Comparison of ENCODE assay signal across 33 cellular contexts in genomic region chr10:90917231-90917967, GRCh38. TPM values are rescaled to one million over a fixed set of nuclear protein-coding genes. Genes with fewer than 3 reads are reported as not detected.
DNase-seq lines count a peak whose midpoint lies in the region; ATAC-seq and TF ChIP-seq lines count a peak whose summit lies in the region.
"Had no signal": no experiment of that assay in that cellular context is flagged by ENCODE, and none has a peak within 500 bp of the region (broad histone marks: within the 10 kb centered on the region; RNA-seq: fewer than 3 reads in every experiment).

No MANE protein-coding gene starts in this region.

- H3K4me1 Mint-ChIP-seq in GM23338 (peaks cover under 1% of the 10 kb centered on the region), progenitor cell of endocrine pancreas (ENCODE audit: low read depth) (peaks cover 32% of the 10 kb centered on the region)
- H3K4me1 Mint-ChIP-seq: activated CD4-positive, alpha-beta T cell treated with anti-CD3 and anti-CD28 coated beads, Interleukin-2, amount 10 ng/mL, durations not matched to agents 7 days and 5 days; activated CD8-positive, alpha-beta memory T cell treated with anti-CD3 and anti-CD28 coated beads, Interleukin-2, amount 10 ng/mL, durations not matched to agents 7 days and 5 days; activated naive CD4-positive, alpha-beta T cell treated with anti-CD3 and anti-CD28 coated beads, Interleukin-2, amount 50 U/mL, for 24 hours had no signal

- H3K79me2 ChIP-seq in GM23338 (replicated peaks; ENCODE audit: insufficient read depth), result no peaks in the 10 kb centered on the region

- H3K27ac ChIP-seq in right atrium auricular region, result peak overlapping the region; percentile 83 to 85
- H3K27ac ChIP-seq in GM23338 (ENCODE audit: low read depth), result no peak overlapping the region
- H3K27ac ChIP-seq in ascending aorta, result no peak overlapping the region
- H3K27ac ChIP-seq: BLaER1 treated with 17β-estradiol and CSF1 and Interleukin-3, amounts not matched to agents 10 nM and 100 nM; esophagus squamous epithelium; gastroesophageal sphincter; KMS-11; lower lobe of right lung; neutrophil; prostate gland; spleen; uterus had no signal

- no peak for TF ChIP-seq CTCF in right atrium auricular region (IDR thresholded peaks at IDR 0.05)
- TF ChIP-seq CTCF in GM23338 (conservative IDR thresholded peaks at IDR 0.05; ENCODE audit: low read depth in 2 of 2), result no peak
- no peak for TF ChIP-seq CTCF in ascending aorta (IDR thresholded peaks at IDR 0.05)
- TF ChIP-seq CTCF in progenitor cell of endocrine pancreas (IDR thresholded peaks at IDR 0.05; ENCODE audit: unreplicated experiment), result no peak

- H3K4me2 ChIP-seq in GM23338, result no peak overlapping the region
- H3K4me2 ChIP-seq: KMS-11 had no signal

- H3K9me3 Mint-ChIP-seq in GM23338, result peaks cover 3% of the 10 kb centered on the region; the same call in 1 of the 3 replicates
- no peaks in the 10 kb centered on the region for H3K9me3 Mint-ChIP-seq in progenitor cell of endocrine pancreas (ENCODE audit: low read depth)
- H3K9me3 Mint-ChIP-seq: activated CD4-positive, alpha-beta T cell treated with anti-CD3 and anti-CD28 coated beads, Interleukin-2, amount 10 ng/mL, durations not matched to agents 7 days and 5 days; activated naive CD4-positive, alpha-beta T cell treated with anti-CD3 and anti-CD28 coated beads, Interleukin-2, amount 50 U/mL, for 24 hours; T-helper 2 cell treated with Interferon-gamma antibody and Interleukin-4, amounts not matched to agents 5 μg/mL and 100 μg/mL, for 36 hours had no signal

- H3K4me3 Mint-ChIP-seq in GM23338, result no peak overlapping the region
- H3K4me3 Mint-ChIP-seq in progenitor cell of endocrine pancreas (ENCODE audit: low read depth), result no peak overlapping the region
- H3K4me3 Mint-ChIP-seq: activated CD4-positive, alpha-beta T cell treated with anti-CD3 and anti-CD28 coated beads, Interleukin-2, amount 10 ng/mL, durations not matched to agents 7 days and 5 days; activated CD8-positive, alpha-beta memory T cell treated with anti-CD3 and anti-CD28 coated beads, Interleukin-2, amount 10 ng/mL, durations not matched to agents 7 days and 5 days; activated naive CD4-positive, alpha-beta T cell treated with anti-CD3 and anti-CD28 coated beads, Interleukin-2, amount 50 U/mL, for 24 hours; stimulated activated naive B cell treated with anti-CD40 and anti-IgM and Interleukin-4, amounts not matched to agents 10 μg/mL and 1 μg/mL and 100 μg/mL, for 72 hours; T-helper 2 cell treated with Interferon-gamma antibody and Interleukin-4, amounts not matched to agents 5 μg/mL and 100 μg/mL, for 36 hours had no signal

- H3K9me3 ChIP-seq in right atrium auricular region (no peaks in the 10 kb centered on the region), ascending aorta (no peaks in the 10 kb centered on the region)
- H3K9me3 ChIP-seq: BLaER1 treated with 17β-estradiol and CSF1 and Interleukin-3, amounts not matched to agents 10 nM and 100 nM; esophagus squamous epithelium; gastroesophageal sphincter; lower lobe of right lung; neutrophil; prostate gland; spleen; uterus had no signal

- H4K20me1 ChIP-seq in GM23338 (replicated peaks; ENCODE audit: insufficient read depth), result peaks cover 22% of the 10 kb centered on the region; the same call in 1 of the 2 replicates
- H4K20me1 ChIP-seq: BLaER1 treated with 17β-estradiol and CSF1 and Interleukin-3, amounts not matched to agents 10 nM and 100 nM had no signal

- H3K36me3 Mint-ChIP-seq in GM23338 (ENCODE audit: low read depth), result no peaks in the 10 kb centered on the region
- peaks cover 11% of the 10 kb centered on the region for H3K36me3 Mint-ChIP-seq in progenitor cell of endocrine pancreas (ENCODE audit: insufficient read depth)
- H3K36me3 Mint-ChIP-seq: activated CD8-positive, alpha-beta memory T cell treated with anti-CD3 and anti-CD28 coated beads, Interleukin-2, amount 10 ng/mL, durations not matched to agents 7 days and 5 days; activated naive CD4-positive, alpha-beta T cell treated with anti-CD3 and anti-CD28 coated beads, Interleukin-2, amount 50 U/mL, for 24 hours had no signal

- DNase-seq in right atrium auricular region (ENCODE audit: low spot score) (no peak), left cardiac atrium (no peak), astrocyte of the hippocampus (ENCODE audit: low read depth, low spot score) (peak; percentile 28), lung microvascular endothelial cell (ENCODE audit: low read depth in 2 of 2) (peak; percentile 58 to 87), GM23338 (ENCODE audit: low spot score) (no peak), retina (no peak), ascending aorta (ENCODE audit: low spot score in 2 of 2) (no peak), progenitor cell of endocrine pancreas (ENCODE audit: low spot score, unreplicated experiment) (no peak)
- DNase-seq: activated CD4-positive, alpha-beta T cell treated with anti-CD3 and anti-CD28 coated beads, Interleukin-2, amount 10 ng/mL, durations not matched to agents 7 days and 5 days; activated CD8-positive, alpha-beta memory T cell treated with anti-CD3 and anti-CD28 coated beads, Interleukin-2, amount 10 ng/mL, durations not matched to agents 7 days and 5 days; aorta; DMS79 treated with DMSO at 0.1 percent for 48 hours; effector CD4-positive, alpha-beta T cell; esophagus squamous epithelium; islet precursor cell; lower lobe of right lung; NCI-H2171 treated with DMSO at 0.1 percent for 48 hours; NCI-H524; spleen; stimulated activated CD4-positive, alpha-beta T cell treated with anti-CD3 and anti-CD28 coated beads, Interleukin-2, amount 100 ng/mL, for 48 hours; stimulated activated naive B cell treated with anti-CD40 and anti-IgM and Interleukin-4, amounts not matched to agents 10 μg/mL and 1 μg/mL and 100 μg/mL, for 72 hours; uterus had no signal

- no peaks in the 10 kb centered on the region; the same call in 1 of the 2 replicates for H3F3A ChIP-seq in GM23338 (replicated peaks; ENCODE audit: low read depth)

- ATAC-seq in left cardiac atrium (no peak), GM23338 (no peak)
- ATAC-seq: activated CD8-positive, alpha-beta memory T cell treated with anti-CD3 and anti-CD28 coated beads, Interleukin-2, amount 10 ng/mL, durations not matched to agents 7 days and 5 days; gastroesophageal sphincter; GM12878; lower lobe of right lung; stimulated activated naive B cell treated with anti-CD40 and anti-IgM and Interleukin-4, amounts not matched to agents 10 μg/mL and 1 μg/mL and 100 μg/mL, for 72 hours had no signal

- peaks cover 46% of the 10 kb centered on the region for H3K36me3 ChIP-seq in right atrium auricular region
- H3K36me3 ChIP-seq in GM23338 (ENCODE audit: insufficient read depth), result no peaks in the 10 kb centered on the region
- no peaks in the 10 kb centered on the region for H3K36me3 ChIP-seq in ascending aorta
- H3K36me3 ChIP-seq: BLaER1 treated with 17β-estradiol and CSF1 and Interleukin-3, amounts not matched to agents 10 nM and 100 nM; esophagus squamous epithelium; gastroesophageal sphincter; lower lobe of right lung; neutrophil; prostate gland; spleen; uterus had no signal

- no peak overlapping the region for H2AFZ ChIP-seq in GM23338

- no peaks in the 10 kb centered on the region for H3K9me2 ChIP-seq in GM23338 (ENCODE audit: insufficient read depth)

- intact Hi-C loops in left cardiac atrium (cut with DNase I) (loop anchor here (5.0 to 10.0 kb wide), 2 partner anchors 50 to 247 kb away; no protein-coding TSS in a partner anchor), ascending aorta (cut with DNase I) (no loop called here)

- H3K4me3 ChIP-seq in right atrium auricular region (peak overlapping the region; percentile 54 to 57), GM23338 (no peak overlapping the region), ascending aorta (no peak overlapping the region)
- H3K4me3 ChIP-seq: BLaER1 treated with 17β-estradiol and CSF1 and Interleukin-3, amounts not matched to agents 10 nM and 100 nM; esophagus squamous epithelium; gastroesophageal sphincter; GM12878; lower lobe of right lung; prostate gland; spleen; uterus had no signal

- H3K27me3 Mint-ChIP-seq in GM23338 (ENCODE audit: insufficient read depth, low read depth, poor library complexity), result peaks cover 99% of the 10 kb centered on the region
- peaks cover 3% of the 10 kb centered on the region for H3K27me3 Mint-ChIP-seq in progenitor cell of endocrine pancreas

- no peaks in the 10 kb centered on the region for H3K27me3 ChIP-seq in right atrium auricular region
- peaks cover 100% of the 10 kb centered on the region for H3K27me3 ChIP-seq in GM23338 (ENCODE audit: insufficient read depth)
- no peaks in the 10 kb centered on the region for H3K27me3 ChIP-seq in ascending aorta
- H3K27me3 ChIP-seq: BLaER1 treated with 17β-estradiol and CSF1 and Interleukin-3, amounts not matched to agents 10 nM and 100 nM; neutrophil; spleen; uterus had no signal

- H3K4me1 ChIP-seq in right atrium auricular region, result peaks cover 0 to 8% of the 10 kb centered on the region in 2 donors
- peaks cover 4% of the 10 kb centered on the region for H3K4me1 ChIP-seq in GM23338 (ENCODE audit: insufficient read depth)
- no peaks in the 10 kb centered on the region for H3K4me1 ChIP-seq in ascending aorta
- H3K4me1 ChIP-seq: gastroesophageal sphincter, lower lobe of right lung, uterus had no signal

- no peak overlapping the region for H3K27ac Mint-ChIP-seq in GM23338
- H3K27ac Mint-ChIP-seq in progenitor cell of endocrine pancreas, result no peak overlapping the region
- H3K27ac Mint-ChIP-seq: activated CD4-positive, alpha-beta T cell treated with anti-CD3 and anti-CD28 coated beads, Interleukin-2, amount 10 ng/mL, durations not matched to agents 7 days and 5 days; activated CD8-positive, alpha-beta memory T cell treated with anti-CD3 and anti-CD28 coated beads, Interleukin-2, amount 10 ng/mL, durations not matched to agents 7 days and 5 days; activated naive CD4-positive, alpha-beta T cell treated with anti-CD3 and anti-CD28 coated beads, Interleukin-2, amount 50 U/mL, for 24 hours; T-helper 2 cell treated with Interferon-gamma antibody and Interleukin-4, amounts not matched to agents 5 μg/mL and 100 μg/mL, for 36 hours had no signal

RNA-seq across cellular contexts. Expression of gene ANKRD1, which starts 3.5 kb away (rescaled TPM):
- total RNA-seq in right atrium auricular region, result 1,000 to 10,000 TPM; 3,842 to 8,672 TPM
- 1,000 to 10,000 TPM; 1,867 to 3,373 TPM for total RNA-seq in left cardiac atrium
- 224 and 350 TPM in 2 replicates for total RNA-seq in lung microvascular endothelial cell
- not detected in 2 replicates for total RNA-seq in GM23338 (2014; rRNA removed; shearing (Covaris generic))
- polyA plus RNA-seq in GM23338 (2016; fragmentation: Nextera tagmentation; extraction: Ambion mirVana), result 0.10 TPM in 1 of 2 replicates, not detected in the other
- total RNA-seq in ascending aorta, result 8.1 TPM
- 48.1 and 61.8 TPM in 2 replicates for total RNA-seq in progenitor cell of endocrine pancreas
- total RNA-seq: activated CD4-positive, alpha-beta T cell treated with anti-CD3 and anti-CD28 coated beads, Interleukin-2, amount 10 ng/mL, durations not matched to agents 7 days and 5 days; activated CD8-positive, alpha-beta memory T cell treated with anti-CD3 and anti-CD28 coated beads, Interleukin-2, amount 10 ng/mL, durations not matched to agents 7 days and 5 days; cerebellum; esophagus squamous epithelium; gastroesophageal sphincter; GM12878; HT-29; temporal lobe had no signal
- polyA plus RNA-seq: GM12878 had no signal

RNA-seq across cellular contexts. Expression of gene RPP30, which starts 45.6 kb away (rescaled TPM):
- 10 to 100 TPM; 23.3 to 24.6 TPM for total RNA-seq in right atrium auricular region
- total RNA-seq in left cardiac atrium, result 10 to 100 TPM; 32.8 to 33.3 TPM
- total RNA-seq in lung microvascular endothelial cell, result 20.2 and 24.0 TPM in 2 replicates
- 74.1 and 89.7 TPM in 2 replicates for total RNA-seq in GM23338 (2014; rRNA removed; shearing (Covaris generic))
- polyA plus RNA-seq in GM23338 (2016; fragmentation: Nextera tagmentation; extraction: Ambion mirVana), result 139 and 142 TPM in 2 replicates
- total RNA-seq in ascending aorta, result 141 TPM
- 51.8 and 53.5 TPM in 2 replicates for total RNA-seq in progenitor cell of endocrine pancreas

RNA-seq across cellular contexts. Expression of gene HTR7, which starts 59.6 kb away (rescaled TPM):
- under 1 TPM; 0.31 to 0.33 TPM for total RNA-seq in right atrium auricular region
- under 1 TPM; 0.31 to 0.32 TPM for total RNA-seq in left cardiac atrium
- under 0.01 TPM in 2 replicates for total RNA-seq in lung microvascular endothelial cell
- 41.0 and 42.2 TPM in 2 replicates for total RNA-seq in GM23338 (2014; rRNA removed; shearing (Covaris generic))
- 5.1 and 7.0 TPM in 2 replicates for polyA plus RNA-seq in GM23338 (2016; fragmentation: Nextera tagmentation; extraction: Ambion mirVana)
- total RNA-seq in ascending aorta, result 1.8 TPM
- 0.93 TPM in 2 replicates for total RNA-seq in progenitor cell of endocrine pancreas
- total RNA-seq: activated CD4-positive, alpha-beta T cell treated with anti-CD3 and anti-CD28 coated beads, Interleukin-2, amount 10 ng/mL, durations not matched to agents 7 days and 5 days; activated CD8-positive, alpha-beta memory T cell treated with anti-CD3 and anti-CD28 coated beads, Interleukin-2, amount 10 ng/mL, durations not matched to agents 7 days and 5 days; HT-29 had no signal

Comparison
In these comparisons a context has a peak if more than half of its experiments do, and no peak if none do; other contexts are left out.
1. DNase-seq: peak in astrocyte of the hippocampus (single experiment) and lung microvascular endothelial cell (2 of 2); none in right atrium auricular region (single experiment), left cardiac atrium (single experiment), GM23338 (single experiment), retina (single experiment), ascending aorta (0 of 2) and progenitor cell of endocrine pancreas (single experiment).
2. H3K27ac ChIP-seq: peak in right atrium auricular region (2 of 2); none in GM23338 (single experiment) and ascending aorta (0 of 2).
3. H3K4me3 ChIP-seq: peak in right atrium auricular region (2 of 2); none in GM23338 (single experiment) and ascending aorta (0 of 2).
4. RNA of gene HTR7, which starts 59.6 kb away (total RNA-seq): 41.0 to 42.2 TPM in GM23338; 1.8 TPM in ascending aorta (single experiment), 0.93 TPM in progenitor cell of endocrine pancreas, 0.31 to 0.33 TPM in right atrium auricular region, 0.31 to 0.32 TPM in left cardiac atrium and under 0.01 TPM in lung microvascular endothelial cell; every median in the first group is over 10 times any median in the second.